In the genomic region with DNA sequence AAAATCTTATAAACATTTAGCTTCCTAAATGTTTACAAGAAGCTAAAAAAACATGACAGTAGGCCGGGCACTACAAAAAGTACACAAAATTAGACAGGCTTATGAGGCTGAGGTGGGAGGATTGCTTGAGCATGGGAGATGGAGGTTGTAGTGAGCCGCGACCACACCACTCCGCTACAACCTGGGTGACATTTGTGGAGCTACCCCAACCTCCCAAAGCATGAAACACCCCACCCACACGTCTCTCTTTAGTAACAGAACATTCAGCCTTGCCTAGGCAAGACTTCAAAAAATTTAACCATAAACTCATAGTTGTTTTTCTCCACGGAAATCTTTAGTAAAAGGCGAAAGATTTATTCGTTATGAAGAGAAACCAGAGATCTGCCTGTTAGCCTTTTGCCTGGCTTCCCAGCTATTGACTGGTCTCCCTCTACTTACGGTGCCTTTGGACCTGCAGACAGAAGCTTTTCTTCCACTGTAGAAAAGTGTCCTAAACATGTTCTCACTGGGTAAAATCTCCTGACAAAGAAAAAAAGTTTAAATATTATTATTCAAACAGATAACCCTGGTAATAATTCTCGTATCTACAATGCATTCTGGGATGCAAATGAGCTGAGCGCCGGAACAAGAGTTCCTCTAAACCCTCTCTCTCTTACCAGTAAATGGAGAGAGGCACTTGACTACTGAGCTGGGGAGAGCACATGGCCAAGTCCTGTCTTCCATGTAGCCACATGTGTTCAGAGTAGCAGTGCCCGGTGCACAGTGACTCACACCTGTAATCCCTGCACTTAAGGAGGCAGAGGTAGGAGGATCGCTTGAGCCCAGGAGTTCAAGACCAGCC, we compare ENCODE assay signal across 8 cellular contexts. TPM values are rescaled to one million over a fixed set of nuclear protein-coding genes. Genes with fewer than 3 reads are reported as not detected.
DNase-seq lines count a peak whose midpoint lies in the region; ATAC-seq and TF ChIP-seq lines count a peak whose summit lies in the region.

No MANE protein-coding gene starts in this region.

- no peaks in the 10 kb centered on the region for H3K9me2 ChIP-seq in OCI-LY7 (ENCODE audit: insufficient read depth, low read length)

- no peaks in the 10 kb centered on the region for H3K36me3 ChIP-seq in OCI-LY7 (ENCODE audit: insufficient read depth, low read length)
- no peaks in the 10 kb centered on the region for H3K36me3 ChIP-seq in prostate gland

- peak overlapping the region; percentile 56 for H3K4me2 ChIP-seq in OCI-LY7 (ENCODE audit: low read length)

- H3K4me3 ChIP-seq in OCI-LY7 (ENCODE audit: low read depth, low read length, poor library complexity, severe bottlenecking) (no peak overlapping the region), prostate gland (no peak overlapping the region)

- BruUV-seq in OCI-LY7 (replicated peaks; lab: Mats Ljungman, UMichigan) = no TSS peak

- no peaks in the 10 kb centered on the region for H3K79me2 ChIP-seq in OCI-LY7 (ENCODE audit: insufficient read depth, low read depth, low read length)

- CTCF ChIA-PET in OCI-LY7 (lab: Charles Lee; ENCODE audit: unreplicated experiment) = interaction anchor here (0.5 to 2.0 kb wide), 6 partner anchors 9 to 618 kb away, joined by 3 to 9 read pairs (median 4); a partner anchor contains a TSS

- peaks cover 79% of the 10 kb centered on the region for H3K4me1 Mint-ChIP-seq in activated T-cell treated with anti-CD3 and anti-CD28 coated beads, Interleukin-2, amount 50 U/mL, for 24 hours (ENCODE audit: low read depth)

- no peaks in the 10 kb centered on the region for H3K9me3 ChIP-seq in OCI-LY7 (ENCODE audit: low read length)
- H3K9me3 ChIP-seq in prostate gland = no peaks in the 10 kb centered on the region

- H3K36me3 Mint-ChIP-seq in activated T-cell treated with anti-CD3 and anti-CD28 coated beads, Interleukin-2, amount 50 U/mL, for 24 hours (ENCODE audit: low read depth) = peaks cover 21% of the 10 kb centered on the region

- no peak for TF ChIP-seq CTCF in OCI-LY7 (conservative IDR thresholded peaks at IDR 0.05; ENCODE audit: low read length)
- TF ChIP-seq CTCF in foreskin keratinocyte (conservative IDR thresholded peaks at IDR 0.05) = no peak
- TF ChIP-seq CTCF in prostate gland (IDR thresholded peaks at IDR 0.05) = no peak

- no peaks in the 10 kb centered on the region for H4K20me1 ChIP-seq in OCI-LY7 (ENCODE audit: insufficient read depth, low read length)

- H2AFZ ChIP-seq in OCI-LY7 (ENCODE audit: low read length) = peak overlapping the region; percentile 20; the same call in 1 of the 2 replicates

- intact Hi-C loops in OCI-LY7 (cut with micrococcal nuclease; ENCODE audit: unreplicated experiment) = loop anchor here (1.0 to 5.0 kb wide), 5 partner anchors 8 to 581 kb away; a partner anchor contains a TSS
- intact Hi-C loops in prostate gland (cut with DNase I) = no loop called here
- intact Hi-C loops in posterior cingulate gyrus (cut with DNase I) = no loop called here

- H3K9me3 Mint-ChIP-seq in activated T-cell treated with anti-CD3 and anti-CD28 coated beads, Interleukin-2, amount 50 U/mL, for 24 hours = no peaks in the 10 kb centered on the region

- peak overlapping the region; percentile 49 for H3K4me3 Mint-ChIP-seq in activated T-cell treated with anti-CD3 and anti-CD28 coated beads, Interleukin-2, amount 50 U/mL, for 24 hours

- ATAC-seq in GM21390 (IDR thresholded peaks at IDR 0.05; ENCODE audit: unreplicated experiment) = peak; percentile 71
- ATAC-seq in foreskin keratinocyte = peak; percentile 84

- TF ChIP-seq POLR2A in prostate gland (IDR thresholded peaks at IDR 0.05) = peak; percentile 50

- peak overlapping the region; percentile 100 for H3K27ac Mint-ChIP-seq in activated T-cell treated with anti-CD3 and anti-CD28 coated beads, Interleukin-2, amount 50 U/mL, for 24 hours

- 49% methylated on average over 14 of the region's 14 CpGs for WGBS in prostate gland

- H3K27me3 ChIP-seq in foreskin keratinocyte (no peaks in the 10 kb centered on the region), prostate gland (replicated peaks; ENCODE audit: insufficient read depth) (no peaks in the 10 kb centered on the region)

- H3K4me1 ChIP-seq in OCI-LY7 (ENCODE audit: insufficient read depth, low read length, poor library complexity, severe bottlenecking) (peaks cover 64% of the 10 kb centered on the region), foreskin keratinocyte (no peaks in the 10 kb centered on the region), prostate gland (replicated peaks) (no peaks in the 10 kb centered on the region)

- peak overlapping the region; percentile 89 for H3K27ac ChIP-seq in OCI-LY7 (ENCODE audit: low read depth, low read length, poor library complexity, severe bottlenecking)
- peak overlapping the region; percentile 96 for H3K27ac ChIP-seq in foreskin keratinocyte
- H3K27ac ChIP-seq in prostate gland = peak overlapping the region in 1 of 2 donors; percentile 14

- POLR2A ChIA-PET in OCI-LY7 (lab: Charles Lee) = interaction anchor here (0.5 to 4.8 kb wide), 32 partner anchors 9 to 772 kb away, joined by 3 to 147 read pairs (median 5); a partner anchor contains a TSS

- DNase-seq in DMS53 treated with DMSO at 0.1 percent for 48 hours (lab: John Stamatoyannopoulos, UW; ENCODE audit: unreplicated experiment) (peak; percentile 99), HPDE6-E6E7 (ENCODE audit: extremely low spot score) (peak; percentile 90), OCI-LY7 (ENCODE audit: low spot score) (peak; percentile 97), foreskin keratinocyte (peak; percentile 98), prostate gland (ENCODE audit: low spot score) (no peak), posterior cingulate gyrus (no peak)
- DNase-seq in activated T-cell treated with anti-CD3 and anti-CD28 coated beads, Interleukin-2, amount 50 U/mL, for 24 hours = peak; percentile 76

- H3K27me3 Mint-ChIP-seq in activated T-cell treated with anti-CD3 and anti-CD28 coated beads, Interleukin-2, amount 50 U/mL, for 24 hours = no peaks in the 10 kb centered on the region

RNA-seq across cellular contexts. Expression of a gene that starts 9.2 kb away (rescaled TPM):
- total RNA-seq in OCI-LY7 (2014; rRNA removed; shearing (Covaris generic)) = not detected in 2 replicates
- not detected in 2 replicates for total RNA-seq in OCI-LY7 (2022)
- total RNA-seq in foreskin keratinocyte = not detected in 2 replicates
- polyA plus RNA-seq in foreskin keratinocyte = not detected in 2 replicates
- not detected for total RNA-seq in prostate gland

RNA-seq across cellular contexts. Expression of a gene that starts 17.9 kb away (rescaled TPM):
- 150 and 159 TPM in 2 replicates for total RNA-seq in OCI-LY7 (2014; rRNA removed; shearing (Covaris generic))
- total RNA-seq in OCI-LY7 (2022) (140 and 156 TPM in 2 replicates), foreskin keratinocyte (36.6 and 49.1 TPM in 2 replicates), prostate gland (10 to 100 TPM in 1 of 2 donors, 1 to 10 TPM in 1; 3.5 to 13.2 TPM)
- polyA plus RNA-seq in foreskin keratinocyte = 25.7 and 36.2 TPM in 2 replicates

RNA-seq across cellular contexts. Expression of a gene that starts 47.2 kb away (rescaled TPM):
- total RNA-seq in OCI-LY7 (2014; rRNA removed; shearing (Covaris generic)) = 5.3 and 7.8 TPM in 2 replicates
- 7.9 and 8.9 TPM in 2 replicates for total RNA-seq in OCI-LY7 (2022)
- total RNA-seq in foreskin keratinocyte = 0.18 TPM in 1 of 2 replicates, not detected in the other
- polyA plus RNA-seq in foreskin keratinocyte = 0.12 TPM in 1 of 2 replicates, not detected in the other
- total RNA-seq in prostate gland = 1 to 10 TPM; 1.0 to 3.6 TPM

RNA-seq across cellular contexts. Expression of a gene that starts 47.5 kb away (rescaled TPM):
- 5.5 and 6.6 TPM in 2 replicates for total RNA-seq in OCI-LY7 (2014; rRNA removed; shearing (Covaris generic))
- total RNA-seq in OCI-LY7 (2022) (8.1 and 8.9 TPM in 2 replicates), foreskin keratinocyte (5.0 and 6.2 TPM in 2 replicates), prostate gland (1 to 10 TPM; 2.7 to 6.9 TPM)
- polyA plus RNA-seq in foreskin keratinocyte = 10.0 and 10.2 TPM in 2 replicates

RNA-seq across cellular contexts. Expression of a gene that starts 53.6 kb away (rescaled TPM):
- total RNA-seq in OCI-LY7 (2014; rRNA removed; shearing (Covaris generic)) = 4,149 and 4,355 TPM in 2 replicates
- total RNA-seq in OCI-LY7 (2022) (2,707 and 2,775 TPM in 2 replicates), foreskin keratinocyte (2,270 and 2,325 TPM in 2 replicates), prostate gland (1,000 to 10,000 TPM; 1,669 to 3,439 TPM)
- 2,862 and 2,900 TPM in 2 replicates for polyA plus RNA-seq in foreskin keratinocyte

Comparison
In these comparisons a context has a peak if more than half of its experiments do, and no peak if none do; other contexts are left out.
1. DNase-seq: peak in DMS53 treated with DMSO at 0.1 percent for 48 hours (single experiment), HPDE6-E6E7 (single experiment), OCI-LY7 (single experiment), activated T-cell treated with anti-CD3 and anti-CD28 coated beads, Interleukin-2, amount 50 U/mL, for 24 hours (single experiment) and foreskin keratinocyte (2 of 2); none in prostate gland (single experiment) and posterior cingulate gyrus (0 of 10).